ENCODE assay signal across 21 cellular contexts in the genomic region with DNA sequence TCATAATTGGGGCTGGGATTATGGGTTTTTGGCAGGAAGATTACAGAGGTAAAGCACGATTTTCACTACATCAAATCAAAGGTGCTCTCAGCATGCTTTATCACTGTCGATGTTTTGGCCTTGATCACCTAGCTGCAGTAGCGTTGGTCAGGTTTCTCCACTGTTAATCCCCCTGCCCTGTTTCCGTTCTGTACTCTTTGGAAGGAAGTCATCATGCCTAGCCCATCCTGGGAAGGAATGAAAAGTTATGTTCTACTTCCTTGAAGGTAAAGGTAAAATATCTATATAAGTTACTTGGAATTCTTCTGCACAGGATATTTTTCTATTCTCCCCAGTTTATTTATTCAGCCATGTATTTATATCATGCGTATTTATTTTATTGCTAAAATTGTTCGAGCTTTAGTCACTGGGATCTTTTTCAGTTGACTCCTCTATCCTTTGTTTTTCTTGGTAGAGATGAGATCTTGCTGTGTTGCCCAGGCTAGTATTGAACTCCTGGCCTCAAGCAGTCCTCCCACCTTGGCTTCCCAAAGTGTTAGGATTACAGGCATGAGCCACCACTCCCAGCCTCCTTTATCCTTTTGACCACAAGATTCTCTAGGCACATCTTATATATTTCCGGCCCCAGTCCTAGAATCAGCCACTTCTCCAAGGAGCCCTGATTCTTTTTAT. TPM values are rescaled to one million over a fixed set of nuclear protein-coding genes. Genes with fewer than 3 reads are reported as not detected.
DNase-seq lines count a peak whose midpoint lies in the region; ATAC-seq and TF ChIP-seq lines count a peak whose summit lies in the region.
"Had no signal": no experiment of that assay in that cellular context is flagged by ENCODE, and none has a peak within 500 bp of the region (broad histone marks: within the 10 kb centered on the region; RNA-seq: fewer than 3 reads in every experiment).

No MANE protein-coding gene starts in this region.

- H3K79me2 ChIP-seq in osteoblast (ENCODE audit: insufficient read depth, low read length): peaks cover 74% of the 10 kb centered on the region

- POLR2A ChIA-PET in RWPE1 (lab: Yijun Ruan, JAX; ENCODE audit: low non-redundant PET): no interaction called here

- H3K27me3 ChIP-seq in CD4-positive, CD25-positive, alpha-beta regulatory T cell (ENCODE audit: control insufficient read depth, insufficient read depth, low read length): no peaks in the 10 kb centered on the region
- H3K27me3 ChIP-seq in SJSA1 (replicated peaks) (no peaks in the 10 kb centered on the region), osteoblast (ENCODE audit: insufficient read depth, low read length) (no peaks in the 10 kb centered on the region)
- H3K27me3 ChIP-seq: BLaER1 had no signal

- H3K36me3 ChIP-seq in CD4-positive, CD25-positive, alpha-beta regulatory T cell (ENCODE audit: control insufficient read depth, insufficient read depth, low read length): peaks cover 8% of the 10 kb centered on the region
- H3K36me3 ChIP-seq in SJSA1: peaks cover 62% of the 10 kb centered on the region
- H3K36me3 ChIP-seq in osteoblast (ENCODE audit: insufficient read depth, low read length): peaks cover 3% of the 10 kb centered on the region

- H3K36me3 Mint-ChIP-seq in CD4-positive, CD25-positive, alpha-beta regulatory T cell: peaks cover 30% of the 10 kb centered on the region

- H2AFZ ChIP-seq in osteoblast (ENCODE audit: low read length): no peak overlapping the region
- H2AFZ ChIP-seq: GM23338 had no signal

- H3K4me2 ChIP-seq in osteoblast (ENCODE audit: insufficient read depth, low read length): no peak overlapping the region
- H3K4me2 ChIP-seq: BLaER1, GM23338 had no signal

- no peaks in the 10 kb centered on the region for H3K4me1 ChIP-seq in CD4-positive, CD25-positive, alpha-beta regulatory T cell (ENCODE audit: control insufficient read depth, insufficient read depth, low read length, poor library complexity, severe bottlenecking)
- peaks cover 27% of the 10 kb centered on the region for H3K4me1 ChIP-seq in SJSA1 (replicated peaks)
- peaks cover 21% of the 10 kb centered on the region for H3K4me1 ChIP-seq in osteoblast (ENCODE audit: insufficient read depth, low read length)
- H3K4me1 ChIP-seq: BLaER1, Caco-2 had no signal

- no peak overlapping the region for H3K4me3 Mint-ChIP-seq in CD4-positive, CD25-positive, alpha-beta regulatory T cell
- H3K4me3 Mint-ChIP-seq: CD4-positive, alpha-beta memory T cell; GM23338 had no signal

- CTCF ChIA-PET in RWPE1 (lab: Yijun Ruan, JAX): interaction anchor here (0.7 kb wide), 1 partner anchor 13 kb away, joined by 3 read pairs; no protein-coding TSS in a partner anchor

- ATAC-seq in CD4-positive, CD25-positive, alpha-beta regulatory T cell (ENCODE audit: low read depth in 2 of 2): no peak
- ATAC-seq in GM19467 (IDR thresholded peaks at IDR 0.05; ENCODE audit: unreplicated experiment): no peak
- no peak for ATAC-seq in HG03378 (IDR thresholded peaks at IDR 0.05; ENCODE audit: unreplicated experiment)
- ATAC-seq: GM23338 had no signal

- no peak overlapping the region for H3K4me3 ChIP-seq in CD4-positive, CD25-positive, alpha-beta regulatory T cell (ENCODE audit: low read depth, low read length)
- no peak overlapping the region for H3K4me3 ChIP-seq in SJSA1
- H3K4me3 ChIP-seq in osteoblast (ENCODE audit: insufficient read depth, low read length): no peak overlapping the region
- H3K4me3 ChIP-seq: BLaER1, GM23338, HAP-1 had no signal

- H4K20me1 ChIP-seq in osteoblast (ENCODE audit: insufficient read depth, low read length): peaks cover 26% of the 10 kb centered on the region

- no peaks in the 10 kb centered on the region for H3K27me3 Mint-ChIP-seq in CD4-positive, CD25-positive, alpha-beta regulatory T cell
- H3K27me3 Mint-ChIP-seq: CD4-positive, alpha-beta memory T cell had no signal

- no peaks in the 10 kb centered on the region for H3K9me3 ChIP-seq in CD4-positive, CD25-positive, alpha-beta regulatory T cell (ENCODE audit: control insufficient read depth in 2 of 2, low read length in 2 of 2)
- H3K9me3 ChIP-seq in SJSA1 (replicated peaks) (no peaks in the 10 kb centered on the region), osteoblast (ENCODE audit: low read depth, low read length) (no peaks in the 10 kb centered on the region)
- H3K9me3 ChIP-seq: Caco-2, HAP-1 had no signal

- no peak overlapping the region for H3K27ac ChIP-seq in CD4-positive, CD25-positive, alpha-beta regulatory T cell (ENCODE audit: insufficient read depth, low read length, poor library complexity, severe bottlenecking)
- H3K27ac ChIP-seq in SJSA1 (peak overlapping the region; percentile 20), osteoblast (ENCODE audit: low read depth, low read length) (peak overlapping the region; percentile 64), RWPE1 (no peak overlapping the region)
- H3K27ac ChIP-seq: BLaER1 had no signal

- peaks cover 0 to 2% (median 0%) of the 10 kb centered on the region in 7 donors for H3K9me3 Mint-ChIP-seq in CD4-positive, CD25-positive, alpha-beta regulatory T cell
- H3K9me3 Mint-ChIP-seq: GM23338 had no signal

- peaks cover 24 to 37% (median 30%) of the 10 kb centered on the region in 4 donors for H3K4me1 Mint-ChIP-seq in CD4-positive, CD25-positive, alpha-beta regulatory T cell

- TF ChIP-seq CTCF in osteoblast (IDR thresholded peaks at IDR 0.05; ENCODE audit: extremely low read depth, low read depth, low read length): no peak
- no peak for TF ChIP-seq CTCF in RWPE1 (conservative IDR thresholded peaks at IDR 0.05; ENCODE audit: low read depth)

- DNase-seq in CD4-positive, CD25-positive, alpha-beta regulatory T cell: no peak
- DNase-seq in ELR (ENCODE audit: low read depth): peak; percentile 39
- DNase-seq in SJSA1 (ENCODE audit: low read depth in 1 of 2, low spot score in 2 of 2): peak; percentile 73 to 74
- peak; percentile 67 for DNase-seq in osteoblast (ENCODE audit: insufficient read length, low spot score, missing footprints)
- DNase-seq in RWPE1 (ENCODE audit: low spot score): no peak
- DNase-seq: Caco-2; CD4-positive, alpha-beta memory T cell; DMS 273 treated with DMSO at 0.1 percent for 48 hours; DMS79 treated with DMSO at 0.1 percent for 48 hours; KG1; MV-4-11; NCI-H1694; NCI-H2081 treated with DMSO at 0.1 percent for 48 hours; NCI-H2171 treated with DMSO at 0.1 percent for 48 hours; NCI-H524 treated with DMSO at 0.1 percent for 48 hours; SHP77 treated with DMSO at 0.1 percent for 48 hours had no signal

- peak overlapping the region in 2 of 3 donors; percentile 39 to 41 for H3K27ac Mint-ChIP-seq in CD4-positive, CD25-positive, alpha-beta regulatory T cell
- H3K27ac Mint-ChIP-seq: GM23338 had no signal

RNA-seq across cellular contexts. Expression of a gene that starts 25.3 kb away (rescaled TPM):
- 31.8 TPM for total RNA-seq in CD4-positive, CD25-positive, alpha-beta regulatory T cell
- 10 to 100 TPM in 3 of 4 donors, 1 to 10 TPM in 1; 8.8 to 17.3 (median 14.0) TPM for polyA plus RNA-seq in CD4-positive, CD25-positive, alpha-beta regulatory T cell
- 60.9 and 78.4 TPM in 2 replicates for total RNA-seq in SJSA1 (2014; rRNA removed; shearing (Covaris generic))
- 40.2 and 42.4 TPM in 2 replicates for total RNA-seq in osteoblast

RNA-seq across cellular contexts. Expression of a gene that starts 57.1 kb away (rescaled TPM):
- total RNA-seq in CD4-positive, CD25-positive, alpha-beta regulatory T cell: 85.9 TPM
- 100 to 1,000 TPM in 2 of 4 donors, 10 to 100 TPM in 2; 92.5 to 129 (median 101) TPM for polyA plus RNA-seq in CD4-positive, CD25-positive, alpha-beta regulatory T cell
- total RNA-seq in SJSA1 (2014; rRNA removed; shearing (Covaris generic)): 177 and 206 TPM in 2 replicates
- total RNA-seq in osteoblast: 61.3 and 63.0 TPM in 2 replicates

Comparison
In these comparisons a context has a peak if more than half of its experiments do, and no peak if none do; other contexts are left out.
1. DNase-seq: peak in ELR (single experiment), SJSA1 (2 of 2) and osteoblast (single experiment); none in CD4-positive, CD25-positive, alpha-beta regulatory T cell (0 of 3) and RWPE1 (single experiment).
2. H3K27ac ChIP-seq: peak in SJSA1 (single experiment) and osteoblast (single experiment); none in CD4-positive, CD25-positive, alpha-beta regulatory T cell (single experiment) and RWPE1 (single experiment).